In the genomic region with DNA sequence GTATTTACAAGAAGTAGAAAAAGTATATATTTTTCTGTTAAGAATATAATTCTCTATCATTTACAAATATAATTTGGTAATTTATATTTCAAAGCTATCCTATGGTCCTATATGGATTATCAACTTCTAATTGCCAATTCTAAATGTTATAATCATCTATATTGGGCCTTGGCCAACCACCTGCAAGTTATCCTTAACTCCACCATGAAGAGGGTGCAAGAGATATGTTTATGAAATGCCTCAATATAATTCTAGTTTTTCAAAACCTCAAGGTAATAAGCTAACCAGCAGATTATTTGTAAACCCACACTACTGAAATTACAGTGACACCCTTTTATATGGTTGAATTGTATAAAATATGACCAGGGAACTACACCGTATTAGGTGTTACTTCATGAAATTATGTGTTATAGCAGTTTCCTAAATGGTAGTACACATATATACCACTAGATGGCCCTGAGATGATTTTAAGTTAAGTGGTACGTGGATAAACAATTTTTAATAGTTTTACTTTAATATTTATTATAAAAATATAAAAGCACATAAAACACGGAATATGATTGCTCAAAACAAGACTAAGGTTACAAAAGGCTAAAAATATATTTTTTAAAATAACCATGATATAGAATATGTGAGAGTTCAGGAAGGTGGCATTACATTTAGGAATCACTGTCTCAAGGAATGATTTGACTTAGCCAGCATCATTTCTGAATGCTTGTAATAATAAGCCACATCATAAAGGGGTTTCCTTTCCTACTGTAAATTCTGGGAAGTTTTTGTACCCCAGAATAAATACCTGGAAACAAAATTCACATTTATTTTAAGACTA, we compare ENCODE assay signal across 8 cellular contexts. TPM values are rescaled to one million over a fixed set of nuclear protein-coding genes. Genes with fewer than 3 reads are reported as not detected.
DNase-seq lines count a peak whose midpoint lies in the region; ATAC-seq and TF ChIP-seq lines count a peak whose summit lies in the region.

No MANE protein-coding gene starts in this region.

- H3K27ac ChIP-seq in VCaP (no peak overlapping the region), right cardiac atrium (ENCODE audit: low read length) (no peak overlapping the region), upper lobe of left lung (no peak overlapping the region)

- no peak for TF ChIP-seq POLR2A in upper lobe of left lung (IDR thresholded peaks at IDR 0.05)

- H3K9me3 ChIP-seq in right cardiac atrium (ENCODE audit: control insufficient read depth, low read length), result no peaks in the 10 kb centered on the region
- no peaks in the 10 kb centered on the region for H3K9me3 ChIP-seq in upper lobe of left lung

- H3K36me3 ChIP-seq in upper lobe of left lung, result peaks cover 0 to 7% (median 0%) of the 10 kb centered on the region in 4 donors

- TF ChIP-seq EP300 in upper lobe of left lung (IDR thresholded peaks at IDR 0.05), result no peak

- H3K4me1 ChIP-seq in right cardiac atrium (ENCODE audit: control insufficient read depth, insufficient read depth, low read length) (no peaks in the 10 kb centered on the region), upper lobe of left lung (peaks cover 0 to 5% (median 0%) of the 10 kb centered on the region in 4 donors)

- no peaks in the 10 kb centered on the region for H3K27me3 ChIP-seq in right cardiac atrium (ENCODE audit: control insufficient read depth, insufficient read depth)
- H3K27me3 ChIP-seq in upper lobe of left lung, result no peaks in the 10 kb centered on the region

- ATAC-seq in GM21367 (IDR thresholded peaks at IDR 0.05; ENCODE audit: unreplicated experiment) (peak; percentile 79), right cardiac atrium (peak; percentile 33 to 44), upper lobe of left lung (ENCODE audit: low FRiP score in 2 of 2) (peak; percentile 71 to 81)

- intact Hi-C loops in right cardiac atrium (cut with DNase I), result loop anchor here in 1 of 4 donors (10.0 kb wide), 1 partner anchor 90 kb away; no protein-coding TSS in a partner anchor

- TF ChIP-seq CTCF in VCaP (conservative IDR thresholded peaks at IDR 0.05) (peak; percentile 76), upper lobe of left lung (IDR thresholded peaks at IDR 0.05) (peak; percentile 34 to 78 (median 54))

- DNase-seq in ELR (ENCODE audit: low read depth) (peak; percentile 62), HT1080 (ENCODE audit: low read depth) (peak; percentile 9), right cardiac atrium (no peak), upper lobe of left lung (no peak), ureter (ENCODE audit: low spot score) (no peak)
- DNase-seq in stimulated activated CD4-positive, alpha-beta T cell treated with anti-CD3 and anti-CD28 coated beads, Interleukin-2, amount 100 ng/mL, for 24 hours, result no peak

- H3K4me3 ChIP-seq in right cardiac atrium (ENCODE audit: low read length), result no peak overlapping the region
- H3K4me3 ChIP-seq in upper lobe of left lung, result no peak overlapping the region

- 9% methylated on average over 3 of the region's 3 CpGs for WGBS in right cardiac atrium
- WGBS in upper lobe of left lung, 2 donors, result 3 to 5% methylated on average over 3 of the region's 3 CpGs

RNA-seq across cellular contexts. Expression of a gene that starts 9.8 kb away (rescaled TPM):
- total RNA-seq in HT1080 (2014; rRNA removed; shearing (Covaris generic)), result 28.6 and 34.3 TPM in 2 replicates
- polyA plus RNA-seq in HT1080 (2015; cell fraction: cytosol; rRNA removed), result 28.1 and 32.6 TPM in 2 replicates
- polyA plus RNA-seq in HT1080 (2015; cell fraction: nucleus; rRNA removed), result 522 and 599 TPM in 2 replicates
- total RNA-seq in right cardiac atrium (10 to 100 TPM; 62.4 to 79.2 (median 66.6) TPM), upper lobe of left lung (100 to 1,000 TPM in 3 of 6 donors, 10 to 100 TPM in 3; 67.2 to 408 (median 106) TPM), ureter (133 TPM)
- 53.9 TPM for polyA plus RNA-seq in right cardiac atrium

RNA-seq across cellular contexts. Expression of a gene that starts 40.9 kb away (rescaled TPM):
- 12.1 and 15.3 TPM in 2 replicates for total RNA-seq in HT1080 (2014; rRNA removed; shearing (Covaris generic))
- 18.0 and 19.5 TPM in 2 replicates for polyA plus RNA-seq in HT1080 (2015; cell fraction: cytosol; rRNA removed)
- 16.7 and 20.1 TPM in 2 replicates for polyA plus RNA-seq in HT1080 (2015; cell fraction: nucleus; rRNA removed)
- total RNA-seq in right cardiac atrium (10 to 100 TPM; 17.9 to 31.4 (median 24.6) TPM), upper lobe of left lung (1 to 10 TPM in 5 of 6 donors, under 1 TPM in 1; 0.55 to 5.4 (median 3.2) TPM), ureter (10.9 TPM)
- 39.2 TPM for polyA plus RNA-seq in right cardiac atrium

Comparison
In these comparisons a context has a peak if more than half of its experiments do, and no peak if none do; other contexts are left out.
1. DNase-seq: peak in ELR (single experiment) and HT1080 (single experiment); none in right cardiac atrium (0 of 3), upper lobe of left lung (0 of 2), stimulated activated CD4-positive, alpha-beta T cell treated with anti-CD3 and anti-CD28 coated beads, Interleukin-2, amount 100 ng/mL, for 24 hours (0 of 2) and ureter (single experiment).
2. Peak in every context shown above with its lines, with median percentiles within 50 percentile points of each other: ATAC-seq.